Comparison of ENCODE assay signal across 8 cellular contexts in genomic region chr16:3106205-3106928, GRCh38. TPM values are rescaled to one million over a fixed set of nuclear protein-coding genes. Genes with fewer than 3 reads are reported as not detected.
DNase-seq lines count a peak whose midpoint lies in the region; ATAC-seq and TF ChIP-seq lines count a peak whose summit lies in the region.

No MANE protein-coding gene starts in this region.

- intact Hi-C loops in right lobe of liver (cut with DNase I) = no loop called here

- TF ChIP-seq POLR2A in right lobe of liver (IDR thresholded peaks at IDR 0.05) = peak; percentile 60

- H3K4me1 ChIP-seq in BLaER1 = peaks cover 52% of the 10 kb centered on the region
- peaks cover 0 to 6% (median 4%) of the 10 kb centered on the region in 4 donors for H3K4me1 ChIP-seq in right lobe of liver

- H3K27me3 ChIP-seq in BLaER1 (peaks cover 8% of the 10 kb centered on the region), right lobe of liver (no peaks in the 10 kb centered on the region)

- H3K36me3 ChIP-seq in BLaER1 (no peaks in the 10 kb centered on the region), right lobe of liver (no peaks in the 10 kb centered on the region)

- ATAC-seq in GM19328 (IDR thresholded peaks at IDR 0.05; ENCODE audit: unreplicated experiment) (peak; percentile 90), HG03469 (IDR thresholded peaks at IDR 0.05; ENCODE audit: unreplicated experiment) (peak; percentile 46), right lobe of liver (peak; percentile 97 to 99 (median 98))

- H3K27ac ChIP-seq in BLaER1 = peak overlapping the region; percentile 88
- H3K27ac ChIP-seq in right lobe of liver = peak overlapping the region; percentile 62 to 85 (median 66)

- H3K4me2 ChIP-seq in BLaER1 = peak overlapping the region; percentile 96

- peak; percentile 97 for DNase-seq in NCI-H69 (lab: John Stamatoyannopoulos, UW)
- DNase-seq in activated CD4-positive, alpha-beta T cell treated with anti-CD3 and anti-CD28 coated beads, Interleukin-2, amount 50 U/mL, for 4 hours = peak; percentile 81 to 84
- peak; percentile 93 for DNase-seq in dermis blood vessel endothelial cell
- peak; percentile 94 to 95 (median 94) for DNase-seq in right lobe of liver
- peak; percentile 91 for DNase-seq in stimulated activated CD4-positive, alpha-beta T cell treated with anti-CD3 and anti-CD28 coated beads, Interleukin-4, amount 100 ng/mL, for 1 hour

- H3K4me3 ChIP-seq in BLaER1 = peak overlapping the region; percentile 74
- peak overlapping the region; percentile 63 to 76 (median 64) for H3K4me3 ChIP-seq in right lobe of liver

- H3K9ac ChIP-seq in BLaER1 = peak overlapping the region; percentile 83

- H4K20me1 ChIP-seq in BLaER1 = no peaks in the 10 kb centered on the region

- WGBS in right lobe of liver (ENCODE audit: insufficient coverage, low coverage, low lambda C conversion rate, missing lambda C conversion rate) = 0% methylated on average over 9 of the region's 74 CpGs

- H3K9me3 ChIP-seq in BLaER1 (no peaks in the 10 kb centered on the region), right lobe of liver (no peaks in the 10 kb centered on the region)

- no peak for TF ChIP-seq CTCF in right lobe of liver (IDR thresholded peaks at IDR 0.05)

RNA-seq across cellular contexts. Expression of gene ZNF205, which starts 6.0 kb away (rescaled TPM):
- total RNA-seq in dermis blood vessel endothelial cell (26.2 and 30.2 TPM in 2 replicates), right lobe of liver (1 to 10 TPM; 4.0 to 8.4 (median 5.4) TPM)

RNA-seq across cellular contexts. Expression of gene ZSCAN10, which starts 7.3 kb away (rescaled TPM):
- not detected in 2 replicates for total RNA-seq in dermis blood vessel endothelial cell
- total RNA-seq in right lobe of liver = not detected

RNA-seq across cellular contexts. Expression of gene ZNF213, which starts 28.5 kb away (rescaled TPM):
- total RNA-seq in dermis blood vessel endothelial cell (6.6 and 14.6 TPM in 2 replicates), right lobe of liver (1 to 10 TPM; 1.3 to 4.4 (median 1.7) TPM)

RNA-seq across cellular contexts. Expression of gene IL32, which starts 40.9 kb away (rescaled TPM):
- total RNA-seq in dermis blood vessel endothelial cell (29.5 and 133 TPM in 2 replicates), right lobe of liver (1,000 to 10,000 TPM in 2 of 6 experiments, 100 to 1,000 TPM in 4; 204 to 1,268 (median 669) TPM)

Comparison
In these comparisons a context has a peak if more than half of its experiments do, and no peak if none do; other contexts are left out.
1. Peak in every context shown above with its lines: DNase-seq, ATAC-seq, H3K4me3 ChIP-seq and H3K27ac ChIP-seq.
2. ATAC-seq: peak in every context shown above with its lines; median percentile 98 in right lobe of liver; 90 in GM19328; 46 in HG03469.